Comparison of ENCODE assay signal across 1 cellular context in the genomic region with DNA sequence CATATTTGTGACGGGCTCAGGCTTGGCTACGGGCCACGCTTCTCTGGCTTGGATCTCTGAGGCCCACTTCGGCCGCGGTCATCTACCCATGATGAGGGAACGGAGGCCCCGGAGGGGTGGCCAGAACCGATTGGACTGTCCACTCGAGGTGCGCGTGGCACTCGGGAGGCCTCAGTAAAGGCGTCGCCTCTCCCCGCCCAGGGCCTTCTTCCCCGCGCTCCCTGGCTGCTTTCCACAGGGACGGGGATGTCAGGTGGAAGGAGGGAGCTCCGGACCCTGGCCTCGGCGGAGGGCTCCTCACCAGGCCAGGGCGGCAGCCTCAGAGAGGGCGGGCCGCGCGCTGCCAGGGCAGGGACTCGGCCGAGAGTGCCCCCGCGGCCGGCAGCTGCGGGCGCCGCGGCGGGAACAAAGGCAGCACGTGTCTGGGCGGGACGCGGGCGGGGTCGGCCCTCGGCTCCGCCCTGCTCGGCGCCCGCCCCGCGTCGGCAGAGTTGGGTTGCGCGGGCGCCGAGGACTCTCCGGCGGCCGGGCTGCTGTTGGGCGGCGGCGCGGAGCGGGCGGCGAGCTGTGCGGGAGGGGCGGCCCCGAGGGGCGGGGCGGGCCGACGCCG.
TF ChIP-seq lines count a peak whose summit lies in the region.

No MANE protein-coding gene starts in this region.

TF ChIP-seq in HepG2, 621 proteins besides CTCF, POLR2A, EP300 and RAD21 (continued from another document and continues in another):
- TF ChIP-seq, protein P1, sequence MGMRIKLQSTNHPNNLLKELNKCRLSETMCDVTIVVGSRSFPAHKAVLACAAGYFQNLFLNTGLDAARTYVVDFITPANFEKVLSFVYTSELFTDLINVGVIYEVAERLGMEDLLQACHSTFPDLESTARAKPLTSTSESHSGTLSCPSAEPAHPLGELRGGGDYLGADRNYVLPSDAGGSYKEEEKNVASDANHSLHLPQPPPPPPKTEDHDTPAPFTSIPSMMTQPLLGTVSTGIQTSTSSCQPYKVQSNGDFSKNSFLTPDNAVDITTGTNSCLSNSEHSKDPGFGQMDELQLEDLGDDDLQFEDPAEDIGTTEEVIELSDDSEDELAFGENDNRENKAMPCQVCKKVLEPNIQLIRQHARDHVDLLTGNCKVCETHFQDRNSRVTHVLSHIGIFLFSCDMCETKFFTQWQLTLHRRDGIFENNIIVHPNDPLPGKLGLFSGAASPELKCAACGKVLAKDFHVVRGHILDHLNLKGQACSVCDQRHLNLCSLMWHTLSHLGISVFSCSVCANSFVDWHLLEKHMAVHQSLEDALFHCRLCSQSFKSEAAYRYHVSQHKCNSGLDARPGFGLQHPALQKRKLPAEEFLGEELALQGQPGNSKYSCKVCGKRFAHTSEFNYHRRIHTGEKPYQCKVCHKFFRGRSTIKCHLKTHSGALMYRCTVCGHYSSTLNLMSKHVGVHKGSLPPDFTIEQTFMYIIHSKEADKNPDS (CRISPR knock-in tag; IDR thresholded peaks at IDR 0.05): no peak
- TF ChIP-seq BHLHE40 (IDR thresholded peaks at IDR 0.05; ENCODE audit: low read length) (peak; percentile 98), GFI1 (CRISPR knock-in tag; IDR thresholded peaks at IDR 0.05; ENCODE audit: borderline replicate concordance) (peak; percentile 41; the same call in 1 of the 2 replicates), ZNF737 (CRISPR knock-in tag; IDR thresholded peaks at IDR 0.05; ENCODE audit: borderline replicate concordance) (no peak), CHCHD3 (CRISPR knock-in tag; IDR thresholded peaks at IDR 0.05) (0 out of 2 replicates have a peak, but pooled peaks have one; percentile 45), SETDB1 (CRISPR knock-in tag; IDR thresholded peaks at IDR 0.05; ENCODE audit: borderline replicate concordance) (no peak), ZNF772 (CRISPR knock-in tag; IDR thresholded peaks at IDR 0.05) (peak; percentile 82; the same call in 1 of the 2 replicates), TCF7 (IDR thresholded peaks at IDR 0.05; ENCODE audit: low read depth) (peak; percentile 43; the same call in 1 of the 2 replicates), POLR2G (IDR thresholded peaks at IDR 0.05; ENCODE audit: low read depth, low read length) (peak; percentile 31; the same call in 1 of the 2 replicates), ZNF589 (CRISPR knock-in tag; conservative IDR thresholded peaks at IDR 0.05) (no peak), SALL2 (CRISPR knock-in tag; IDR thresholded peaks at IDR 0.05) (peak; percentile 68; the same call in 1 of the 2 replicates), ZNF543 (CRISPR knock-in tag; IDR thresholded peaks at IDR 0.05) (no peak), ZNF251 (CRISPR knock-in tag; IDR thresholded peaks at IDR 0.05) (no peak), ZNF605 (CRISPR knock-in tag; IDR thresholded peaks at IDR 0.05) (no peak), PRMT3 (CRISPR knock-in tag; IDR thresholded peaks at IDR 0.05; ENCODE audit: borderline replicate concordance, low read depth) (peak; percentile 45; the same call in 1 of the 2 replicates), ZSCAN21 (CRISPR knock-in tag; IDR thresholded peaks at IDR 0.05; ENCODE audit: borderline replicate concordance) (peak; percentile 78), ZMYM4 (CRISPR knock-in tag; IDR thresholded peaks at IDR 0.05) (peak; percentile 61), ZNF672 (CRISPR knock-in tag; IDR thresholded peaks at IDR 0.05) (no peak), ZNF607 (CRISPR knock-in tag; IDR thresholded peaks at IDR 0.05; ENCODE audit: borderline replicate concordance) (peak; percentile 74; the same call in 1 of the 2 replicates), ZIK1 (CRISPR knock-in tag; IDR thresholded peaks at IDR 0.05; ENCODE audit: borderline replicate concordance, low read depth) (0 out of 2 replicates have a peak, but pooled peaks have one; percentile 37), ZNF75D (CRISPR knock-in tag; IDR thresholded peaks at IDR 0.05; ENCODE audit: borderline replicate concordance) (no peak), ATF7-NPFF (CRISPR knock-in tag; IDR thresholded peaks at IDR 0.05; ENCODE audit: low read depth) (peak; percentile 90), ZNF234 (CRISPR knock-in tag; conservative IDR thresholded peaks at IDR 0.05) (no peak), KDM1A (CRISPR knock-in tag; IDR thresholded peaks at IDR 0.05) (no peak), AHR (CRISPR knock-in tag; IDR thresholded peaks at IDR 0.05) (no peak), ZFAT (CRISPR knock-in tag; conservative IDR thresholded peaks at IDR 0.05) (0 out of 2 replicates have a peak, but pooled peaks have one; percentile 66), ZFP37 (CRISPR knock-in tag; IDR thresholded peaks at IDR 0.05; ENCODE audit: borderline replicate concordance) (no peak), ZNF615 (CRISPR knock-in tag; IDR thresholded peaks at IDR 0.05; ENCODE audit: borderline replicate concordance) (no peak)
- TF ChIP-seq, protein P2, sequence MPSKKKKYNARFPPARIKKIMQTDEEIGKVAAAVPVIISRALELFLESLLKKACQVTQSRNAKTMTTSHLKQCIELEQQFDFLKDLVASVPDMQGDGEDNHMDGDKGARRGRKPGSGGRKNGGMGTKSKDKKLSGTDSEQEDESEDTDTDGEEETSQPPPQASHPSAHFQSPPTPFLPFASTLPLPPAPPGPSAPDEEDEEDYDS (CRISPR knock-in tag; IDR thresholded peaks at IDR 0.05): no peak
- TF ChIP-seq, protein P3, sequence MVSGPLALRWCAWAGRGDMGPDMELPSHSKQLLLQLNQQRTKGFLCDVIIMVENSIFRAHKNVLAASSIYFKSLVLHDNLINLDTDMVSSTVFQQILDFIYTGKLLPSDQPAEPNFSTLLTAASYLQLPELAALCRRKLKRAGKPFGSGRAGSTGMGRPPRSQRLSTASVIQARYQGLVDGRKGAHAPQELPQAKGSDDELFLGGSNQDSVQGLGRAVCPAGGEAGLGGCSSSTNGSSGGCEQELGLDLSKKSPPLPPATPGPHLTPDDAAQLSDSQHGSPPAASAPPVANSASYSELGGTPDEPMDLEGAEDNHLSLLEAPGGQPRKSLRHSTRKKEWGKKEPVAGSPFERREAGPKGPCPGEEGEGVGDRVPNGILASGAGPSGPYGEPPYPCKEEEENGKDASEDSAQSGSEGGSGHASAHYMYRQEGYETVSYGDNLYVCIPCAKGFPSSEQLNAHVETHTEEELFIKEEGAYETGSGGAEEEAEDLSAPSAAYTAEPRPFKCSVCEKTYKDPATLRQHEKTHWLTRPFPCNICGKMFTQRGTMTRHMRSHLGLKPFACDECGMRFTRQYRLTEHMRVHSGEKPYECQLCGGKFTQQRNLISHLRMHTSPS (CRISPR knock-in tag; IDR thresholded peaks at IDR 0.05; ENCODE audit: low read depth): no peak; the same call in 1 of the 2 replicates
- TF ChIP-seq, protein P4, sequence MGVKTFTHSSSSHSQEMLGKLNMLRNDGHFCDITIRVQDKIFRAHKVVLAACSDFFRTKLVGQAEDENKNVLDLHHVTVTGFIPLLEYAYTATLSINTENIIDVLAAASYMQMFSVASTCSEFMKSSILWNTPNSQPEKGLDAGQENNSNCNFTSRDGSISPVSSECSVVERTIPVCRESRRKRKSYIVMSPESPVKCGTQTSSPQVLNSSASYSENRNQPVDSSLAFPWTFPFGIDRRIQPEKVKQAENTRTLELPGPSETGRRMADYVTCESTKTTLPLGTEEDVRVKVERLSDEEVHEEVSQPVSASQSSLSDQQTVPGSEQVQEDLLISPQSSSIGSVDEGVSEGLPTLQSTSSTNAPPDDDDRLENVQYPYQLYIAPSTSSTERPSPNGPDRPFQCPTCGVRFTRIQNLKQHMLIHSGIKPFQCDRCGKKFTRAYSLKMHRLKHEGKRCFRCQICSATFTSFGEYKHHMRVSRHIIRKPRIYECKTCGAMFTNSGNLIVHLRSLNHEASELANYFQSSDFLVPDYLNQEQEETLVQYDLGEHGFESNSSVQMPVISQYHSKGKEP (CRISPR knock-in tag; IDR thresholded peaks at IDR 0.05): no peak
- TF ChIP-seq, protein P5, sequence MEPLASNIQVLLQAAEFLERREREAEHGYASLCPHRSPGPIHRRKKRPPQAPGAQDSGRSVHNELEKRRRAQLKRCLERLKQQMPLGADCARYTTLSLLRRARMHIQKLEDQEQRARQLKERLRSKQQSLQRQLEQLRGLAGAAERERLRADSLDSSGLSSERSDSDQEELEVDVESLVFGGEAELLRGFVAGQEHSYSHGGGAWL (CRISPR knock-in tag; IDR thresholded peaks at IDR 0.05): peak; percentile 52; the same call in 1 of the 2 replicates
- TF ChIP-seq, protein P6, sequence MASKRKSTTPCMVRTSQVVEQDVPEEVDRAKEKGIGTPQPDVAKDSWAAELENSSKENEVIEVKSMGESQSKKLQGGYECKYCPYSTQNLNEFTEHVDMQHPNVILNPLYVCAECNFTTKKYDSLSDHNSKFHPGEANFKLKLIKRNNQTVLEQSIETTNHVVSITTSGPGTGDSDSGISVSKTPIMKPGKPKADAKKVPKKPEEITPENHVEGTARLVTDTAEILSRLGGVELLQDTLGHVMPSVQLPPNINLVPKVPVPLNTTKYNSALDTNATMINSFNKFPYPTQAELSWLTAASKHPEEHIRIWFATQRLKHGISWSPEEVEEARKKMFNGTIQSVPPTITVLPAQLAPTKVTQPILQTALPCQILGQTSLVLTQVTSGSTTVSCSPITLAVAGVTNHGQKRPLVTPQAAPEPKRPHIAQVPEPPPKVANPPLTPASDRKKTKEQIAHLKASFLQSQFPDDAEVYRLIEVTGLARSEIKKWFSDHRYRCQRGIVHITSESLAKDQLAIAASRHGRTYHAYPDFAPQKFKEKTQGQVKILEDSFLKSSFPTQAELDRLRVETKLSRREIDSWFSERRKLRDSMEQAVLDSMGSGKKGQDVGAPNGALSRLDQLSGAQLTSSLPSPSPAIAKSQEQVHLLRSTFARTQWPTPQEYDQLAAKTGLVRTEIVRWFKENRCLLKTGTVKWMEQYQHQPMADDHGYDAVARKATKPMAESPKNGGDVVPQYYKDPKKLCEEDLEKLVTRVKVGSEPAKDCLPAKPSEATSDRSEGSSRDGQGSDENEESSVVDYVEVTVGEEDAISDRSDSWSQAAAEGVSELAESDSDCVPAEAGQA (IDR thresholded peaks at IDR 0.05; ENCODE audit: low read depth): no peak
- TF ChIP-seq, protein P6 (CRISPR knock-in tag; IDR thresholded peaks at IDR 0.05; ENCODE audit: borderline replicate concordance): 0 out of 2 replicates have a peak, but pooled peaks have one; percentile 8
- TF ChIP-seq, protein P7, sequence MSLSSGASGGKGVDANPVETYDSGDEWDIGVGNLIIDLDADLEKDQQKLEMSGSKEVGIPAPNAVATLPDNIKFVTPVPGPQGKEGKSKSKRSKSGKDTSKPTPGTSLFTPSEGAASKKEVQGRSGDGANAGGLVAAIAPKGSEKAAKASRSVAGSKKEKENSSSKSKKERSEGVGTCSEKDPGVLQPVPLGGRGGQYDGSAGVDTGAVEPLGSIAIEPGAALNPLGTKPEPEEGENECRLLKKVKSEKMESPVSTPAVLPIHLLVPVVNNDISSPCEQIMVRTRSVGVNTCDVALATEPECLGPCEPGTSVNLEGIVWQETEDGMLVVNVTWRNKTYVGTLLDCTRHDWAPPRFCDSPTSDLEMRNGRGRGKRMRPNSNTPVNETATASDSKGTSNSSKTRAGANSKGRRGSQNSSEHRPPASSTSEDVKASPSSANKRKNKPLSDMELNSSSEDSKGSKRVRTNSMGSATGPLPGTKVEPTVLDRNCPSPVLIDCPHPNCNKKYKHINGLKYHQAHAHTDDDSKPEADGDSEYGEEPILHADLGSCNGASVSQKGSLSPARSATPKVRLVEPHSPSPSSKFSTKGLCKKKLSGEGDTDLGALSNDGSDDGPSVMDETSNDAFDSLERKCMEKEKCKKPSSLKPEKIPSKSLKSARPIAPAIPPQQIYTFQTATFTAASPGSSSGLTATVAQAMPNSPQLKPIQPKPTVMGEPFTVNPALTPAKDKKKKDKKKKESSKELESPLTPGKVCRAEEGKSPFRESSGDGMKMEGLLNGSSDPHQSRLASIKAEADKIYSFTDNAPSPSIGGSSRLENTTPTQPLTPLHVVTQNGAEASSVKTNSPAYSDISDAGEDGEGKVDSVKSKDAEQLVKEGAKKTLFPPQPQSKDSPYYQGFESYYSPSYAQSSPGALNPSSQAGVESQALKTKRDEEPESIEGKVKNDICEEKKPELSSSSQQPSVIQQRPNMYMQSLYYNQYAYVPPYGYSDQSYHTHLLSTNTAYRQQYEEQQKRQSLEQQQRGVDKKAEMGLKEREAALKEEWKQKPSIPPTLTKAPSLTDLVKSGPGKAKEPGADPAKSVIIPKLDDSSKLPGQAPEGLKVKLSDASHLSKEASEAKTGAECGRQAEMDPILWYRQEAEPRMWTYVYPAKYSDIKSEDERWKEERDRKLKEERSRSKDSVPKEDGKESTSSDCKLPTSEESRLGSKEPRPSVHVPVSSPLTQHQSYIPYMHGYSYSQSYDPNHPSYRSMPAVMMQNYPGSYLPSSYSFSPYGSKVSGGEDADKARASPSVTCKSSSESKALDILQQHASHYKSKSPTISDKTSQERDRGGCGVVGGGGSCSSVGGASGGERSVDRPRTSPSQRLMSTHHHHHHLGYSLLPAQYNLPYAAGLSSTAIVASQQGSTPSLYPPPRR (CRISPR knock-in tag; IDR thresholded peaks at IDR 0.05; ENCODE audit: borderline replicate concordance): no peak
- TF ChIP-seq, protein P8, sequence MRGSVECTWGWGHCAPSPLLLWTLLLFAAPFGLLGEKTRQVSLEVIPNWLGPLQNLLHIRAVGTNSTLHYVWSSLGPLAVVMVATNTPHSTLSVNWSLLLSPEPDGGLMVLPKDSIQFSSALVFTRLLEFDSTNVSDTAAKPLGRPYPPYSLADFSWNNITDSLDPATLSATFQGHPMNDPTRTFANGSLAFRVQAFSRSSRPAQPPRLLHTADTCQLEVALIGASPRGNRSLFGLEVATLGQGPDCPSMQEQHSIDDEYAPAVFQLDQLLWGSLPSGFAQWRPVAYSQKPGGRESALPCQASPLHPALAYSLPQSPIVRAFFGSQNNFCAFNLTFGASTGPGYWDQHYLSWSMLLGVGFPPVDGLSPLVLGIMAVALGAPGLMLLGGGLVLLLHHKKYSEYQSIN (CRISPR knock-in tag; IDR thresholded peaks at IDR 0.05; ENCODE audit: borderline replicate concordance): no peak
